Comparison of ENCODE assay signal across 19 cellular contexts in the genomic region with DNA sequence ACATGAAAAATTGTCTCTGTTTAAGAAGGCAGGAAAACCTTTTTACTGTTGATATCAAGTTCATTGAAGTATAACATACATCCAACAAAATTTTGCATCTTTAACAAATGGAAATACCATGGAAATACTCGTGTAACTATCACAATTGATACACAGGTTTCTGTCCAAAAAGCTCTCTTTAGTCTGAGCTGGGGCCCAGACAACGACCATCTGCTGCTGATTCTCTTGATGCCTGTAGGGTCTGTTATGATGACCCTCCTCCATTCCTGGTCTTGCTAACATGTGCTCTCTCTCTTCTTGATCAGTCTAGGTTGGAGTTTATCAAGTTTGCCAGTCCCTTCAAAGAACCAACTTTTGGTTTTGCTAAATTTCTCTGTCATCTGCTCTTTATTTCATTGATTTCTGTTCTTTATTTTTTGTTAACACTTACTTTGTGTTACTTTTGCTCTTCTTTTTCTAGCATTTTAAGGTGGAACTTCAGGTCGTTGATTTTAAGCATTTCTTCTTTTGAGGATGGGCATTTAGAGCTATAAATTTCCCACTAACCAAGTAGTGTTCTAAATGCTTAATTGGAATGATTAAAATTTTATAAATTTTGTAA.
DNase-seq lines count a peak whose midpoint lies in the region; ATAC-seq, FAIRE-seq and TF ChIP-seq lines count a peak whose summit lies in the region.
"Had no signal": no experiment of that assay in that cellular context is flagged by ENCODE, and none has a peak within 500 bp of the region (broad histone marks: within the 10 kb centered on the region; RNA-seq: fewer than 3 reads in every experiment).

No MANE protein-coding gene starts in this region.

- H3K4me1 Mint-ChIP-seq in nephron progenitor cell: peaks cover 87% of the 10 kb centered on the region
- peaks cover 0 to 8% (median 0%) of the 10 kb centered on the region in 7 donors for H3K4me1 Mint-ChIP-seq in naive thymus-derived CD4-positive, alpha-beta T cell

- peak; percentile 7 for DNase-seq in NCI-H2171 treated with DMSO at 0.1 percent for 48 hours (lab: John Stamatoyannopoulos, UW)
- DNase-seq in NCI-H2171 (lab: John Stamatoyannopoulos, UW): no peak
- no peak for DNase-seq in D721Med (ENCODE audit: insufficient read length, low spot score)
- DNase-seq in K562 (ENCODE audit: extremely low read depth in 1 of 4, low spot score in 3 of 4): no peak
- DNase-seq in nephron progenitor cell: no peak
- DNase-seq in ACHN: no peak
- no peak for DNase-seq in naive thymus-derived CD4-positive, alpha-beta T cell
- DNase-seq: 8988T; C1 segment of cervical spinal cord; Calu3; CD4-positive, alpha-beta T cell; DND-41; GDM1; HCEC 1CT; IMR-90 had no signal

- H3K27ac Mint-ChIP-seq in nephron progenitor cell: no peak overlapping the region
- H3K27ac Mint-ChIP-seq in naive thymus-derived CD4-positive, alpha-beta T cell: peak overlapping the region in 1 of 9 donors; percentile 49
- H3K27ac Mint-ChIP-seq: CD4-positive, alpha-beta T cell had no signal

- no peaks in the 10 kb centered on the region for H3K79me2 ChIP-seq in K562 (ENCODE audit: control insufficient read depth, insufficient read depth, low read length)

- no TSS peak for BruUV-seq in K562 (replicated peaks; lab: Mats Ljungman, UMichigan)

- TF ChIP-seq RAD21 in K562 (CRISPR knock-in tag; conservative IDR thresholded peaks at IDR 0.05 in 1 of 2, IDR thresholded peaks at IDR 0.05 in 1 of 2): no peak

- peak overlapping the region; percentile 2 for H3K4me3 Mint-ChIP-seq in nephron progenitor cell
- H3K4me3 Mint-ChIP-seq in naive thymus-derived CD4-positive, alpha-beta T cell: no peak overlapping the region
- H3K4me3 Mint-ChIP-seq: CD4-positive, alpha-beta T cell had no signal

- POLR2A ChIA-PET in K562 (lab: Yijun Ruan, JAX): interaction anchor here (2.6 kb wide), 1 partner anchor 10 kb away, joined by 12 read pairs; no protein-coding TSS in a partner anchor
- POLR2A ChIA-PET in naive thymus-derived CD4-positive, alpha-beta T cell (lab: Charles Lee): no interaction called here

- H3K4me3 ChIP-seq in K562: no peak overlapping the region
- no peak overlapping the region for H3K4me3 ChIP-seq in naive thymus-derived CD4-positive, alpha-beta T cell (ENCODE audit: low read length)

- no peaks in the 10 kb centered on the region for H3K9me1 ChIP-seq in K562 (ENCODE audit: control insufficient read depth, insufficient read depth, low read length)

- H3K36me3 ChIP-seq in K562 (ENCODE audit: control insufficient read depth, insufficient read depth, low read length): no peaks in the 10 kb centered on the region
- no peaks in the 10 kb centered on the region for H3K36me3 ChIP-seq in naive thymus-derived CD4-positive, alpha-beta T cell (ENCODE audit: control insufficient read depth in 2 of 3, insufficient read depth in 3 of 3, low read length in 3 of 3)

- FAIRE-seq in D721Med (lab: Jason Lieb, UNC) (peak; percentile 44), K562 (lab: Jason Lieb, UNC) (peak; percentile 19)
- FAIRE-seq: GM12892, H1 had no signal

- H3K4me2 ChIP-seq in K562 (ENCODE audit: insufficient read depth, low read length): no peak overlapping the region

- 0% methylated on average over 3 of the region's 3 CpGs for WGBS in K562 (ENCODE audit: insufficient coverage, low coverage, missing lambda C conversion rate)

- intact Hi-C loops in K562 (cut with micrococcal nuclease): loop anchor here (5.0 kb wide), 1 partner anchor 81 kb away; no protein-coding TSS in a partner anchor
- intact Hi-C loops in naive thymus-derived CD4-positive, alpha-beta T cell (cut with micrococcal nuclease): no loop called here

- no peak overlapping the region for H3K9ac ChIP-seq in K562 (ENCODE audit: insufficient read depth in 1 of 2, low read depth in 2 of 2, low read length in 2 of 2)

- TF ChIP-seq CTCF in D721Med (IDR thresholded peaks at IDR 0.05; ENCODE audit: insufficient read depth, missing control alignments): no peak
- no peak for TF ChIP-seq CTCF in K562 (IDR thresholded peaks at IDR 0.05 in 2 of 3, conservative IDR thresholded peaks at IDR 0.05 in 1 of 3; ENCODE audit: insufficient read depth in 2 of 3, low read depth in 1 of 3, low read length in 3 of 3)
- no peak for TF ChIP-seq CTCF in nephron progenitor cell (IDR thresholded peaks at IDR 0.05)

- H3K27me3 Mint-ChIP-seq in nephron progenitor cell (ENCODE audit: low read depth, poor library complexity): no peaks in the 10 kb centered on the region
- H3K27me3 Mint-ChIP-seq in naive thymus-derived CD4-positive, alpha-beta T cell: peaks cover 4 to 17% (median 13%) of the 10 kb centered on the region in 5 donors

- in situ Hi-C loops in K562 (cut with MboI): no loop called here
- in situ Hi-C loops in ACHN (cut with HindIII; ENCODE audit: low pct_ligation_motif_present, low pct_unique_long_range_greater_than_20kb, low sequenced_read_pairs): no loop called here

- H2AFZ ChIP-seq in K562 (ENCODE audit: low read depth, low read length): no peak overlapping the region

- H3K9me3 ChIP-seq in K562 (replicated peaks; ENCODE audit: control insufficient read depth, insufficient read depth, low read depth, low read length): no peaks in the 10 kb centered on the region
- H3K9me3 ChIP-seq in naive thymus-derived CD4-positive, alpha-beta T cell (ENCODE audit: control insufficient read depth in 2 of 3, low read length in 3 of 3): peaks cover 0 to 10% (median 0%) of the 10 kb centered on the region in 3 experiments

- TF ChIP-seq EP300 in K562 (IDR thresholded peaks at IDR 0.05; ENCODE audit: low read length): no peak

- peaks cover 0 to 11% of the 10 kb centered on the region in 2 experiments; a peak in 2 of 5 replicates for H3K4me1 ChIP-seq in K562 (replicated peaks in 1 of 2; ENCODE audit: control insufficient read depth in 2 of 2, insufficient read depth in 2 of 2, low read length in 2 of 2)
- no peaks in the 10 kb centered on the region for H3K4me1 ChIP-seq in naive thymus-derived CD4-positive, alpha-beta T cell (ENCODE audit: control insufficient read depth in 2 of 2, insufficient read depth in 2 of 2, low read length in 2 of 2)

- peaks cover 25% of the 10 kb centered on the region for H3K9me3 Mint-ChIP-seq in nephron progenitor cell
- peaks cover 0 to 16% (median 7%) of the 10 kb centered on the region in 11 donors for H3K9me3 Mint-ChIP-seq in naive thymus-derived CD4-positive, alpha-beta T cell

- no peak overlapping the region for H3K27ac ChIP-seq in K562 (ENCODE audit: extremely low read depth, low read depth, low read length)
- H3K27ac ChIP-seq in naive thymus-derived CD4-positive, alpha-beta T cell (ENCODE audit: low read depth, low read length): no peak overlapping the region
- H3K27ac ChIP-seq: HL-60 had no signal

- H3K36me3 Mint-ChIP-seq in nephron progenitor cell (ENCODE audit: low read depth): peaks cover 8% of the 10 kb centered on the region
- H3K36me3 Mint-ChIP-seq in naive thymus-derived CD4-positive, alpha-beta T cell: peaks cover 0 to 7% (median 2%) of the 10 kb centered on the region in 5 donors

- CTCF ChIA-PET in K562 (lab: Yijun Ruan, JAX; ENCODE audit: low intra/inter-chr PET ratio): no interaction called here
- CTCF ChIA-PET in naive thymus-derived CD4-positive, alpha-beta T cell (lab: Charles Lee): no interaction called here

- no peak for TF ChIP-seq POLR2A in K562 (conservative IDR thresholded peaks at IDR 0.05)

- peaks cover 64 to 78% of the 10 kb centered on the region in 2 experiments for H3K27me3 ChIP-seq in K562 (ENCODE audit: control insufficient read depth in 2 of 2, insufficient read depth in 2 of 2, low read length in 2 of 2)
- no peaks in the 10 kb centered on the region for H3K27me3 ChIP-seq in naive thymus-derived CD4-positive, alpha-beta T cell (ENCODE audit: control insufficient read depth in 2 of 2, insufficient read depth in 2 of 2, low read length in 2 of 2)

- ATAC-seq in K562 (no peak), HG03571 (IDR thresholded peaks at IDR 0.05; ENCODE audit: unreplicated experiment) (no peak)
- no peak for ATAC-seq in naive thymus-derived CD4-positive, alpha-beta T cell

- no peaks in the 10 kb centered on the region; the same call in 1 of the 2 replicates for H4K20me1 ChIP-seq in K562 (replicated peaks; ENCODE audit: control insufficient read depth, insufficient read depth, low read length)

TF ChIP-seq in K562, 482 proteins besides CTCF, POLR2A, EP300 and RAD21:
- no peak for TF ChIP-seq SP2 (IDR thresholded peaks at IDR 0.05; ENCODE audit: extremely low read depth, low read depth, low read length, poor library complexity, severe bottlenecking)
- no peak for TF ChIP-seq ZSCAN32 (CRISPR knock-in tag; IDR thresholded peaks at IDR 0.05)
- TF ChIP-seq NELFE (IDR thresholded peaks at IDR 0.05; ENCODE audit: insufficient read depth, insufficient read length): no peak
- TF ChIP-seq, protein P1, sequence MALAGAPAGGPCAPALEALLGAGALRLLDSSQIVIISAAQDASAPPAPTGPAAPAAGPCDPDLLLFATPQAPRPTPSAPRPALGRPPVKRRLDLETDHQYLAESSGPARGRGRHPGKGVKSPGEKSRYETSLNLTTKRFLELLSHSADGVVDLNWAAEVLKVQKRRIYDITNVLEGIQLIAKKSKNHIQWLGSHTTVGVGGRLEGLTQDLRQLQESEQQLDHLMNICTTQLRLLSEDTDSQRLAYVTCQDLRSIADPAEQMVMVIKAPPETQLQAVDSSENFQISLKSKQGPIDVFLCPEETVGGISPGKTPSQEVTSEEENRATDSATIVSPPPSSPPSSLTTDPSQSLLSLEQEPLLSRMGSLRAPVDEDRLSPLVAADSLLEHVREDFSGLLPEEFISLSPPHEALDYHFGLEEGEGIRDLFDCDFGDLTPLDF (CRISPR knock-in tag; IDR thresholded peaks at IDR 0.05): no peak
- no peak for TF ChIP-seq KAT7 (CRISPR knock-in tag; IDR thresholded peaks at IDR 0.05; ENCODE audit: borderline replicate concordance)
- no peak for TF ChIP-seq ZNF695 (CRISPR knock-in tag; IDR thresholded peaks at IDR 0.05)
- no peak for TF ChIP-seq NFXL1 (CRISPR knock-in tag; IDR thresholded peaks at IDR 0.05)
